In genomic region chr9:21027295-21027694, GRCh38 we compare ENCODE assay signal across 23 cellular contexts. TPM values are rescaled to one million over a fixed set of nuclear protein-coding genes. Genes with fewer than 3 reads are reported as not detected.
A peak's percentile ranks its signal among the peaks of the same experiment; 100 is the strongest.
DNase-seq lines count a peak whose midpoint lies in the region; ATAC-seq and TF ChIP-seq lines count a peak whose summit lies in the region.
"Had no signal": no experiment of that assay in that cellular context is flagged by ENCODE, and none has a peak within 500 bp of the region (broad histone marks: within the 10 kb centered on the region; RNA-seq: fewer than 3 reads in every experiment).

No MANE protein-coding gene starts in this region.

- H3K27me3 ChIP-seq in GM23248 (replicated peaks; ENCODE audit: insufficient read depth) (no peaks in the 10 kb centered on the region), sigmoid colon (no peaks in the 10 kb centered on the region)
- H3K27me3 ChIP-seq: BE2C, pancreas had no signal

- CTCF ChIA-PET in WTC11 (lab: Charles Lee): no interaction called here

- 0 out of 2 replicates have a peak, but pooled peaks cover 5% of the 10 kb centered on the region for H3K9me2 ChIP-seq in GM23248 (ENCODE audit: insufficient read depth)

- 37% methylated on average over 4 of the region's 4 CpGs for WGBS in GM23248 (ENCODE audit: low coverage in 1 of 2, low lambda C conversion rate in 2 of 2, missing lambda C conversion rate in 2 of 2), 2 experiments
- WGBS in sigmoid colon, 2 donors: 71 to 84% methylated on average over 4 of the region's 4 CpGs

- peaks cover 6% of the 10 kb centered on the region; the same call in 1 of the 2 replicates for H3K36me3 ChIP-seq in GM23248 (ENCODE audit: low read depth)
- H3K36me3 ChIP-seq in sigmoid colon: no peaks in the 10 kb centered on the region
- H3K36me3 ChIP-seq: BE2C, pancreas had no signal

- H3K4me2 ChIP-seq in GM23248 (ENCODE audit: unreplicated experiment): peak overlapping the region; percentile 50

- H3K9me3 ChIP-seq in GM23248 (ENCODE audit: low read depth) (no peaks in the 10 kb centered on the region), sigmoid colon (no peaks in the 10 kb centered on the region)
- H3K9me3 ChIP-seq: BE2C, pancreas had no signal

- no peak for TF ChIP-seq POLR2A in sigmoid colon (IDR thresholded peaks at IDR 0.05)

- TF ChIP-seq CTCF in sigmoid colon (IDR thresholded peaks at IDR 0.05): no peak
- no peak for TF ChIP-seq CTCF in WTC11 (IDR thresholded peaks at IDR 0.05)

- no peak overlapping the region for H3K4me3 Mint-ChIP-seq in WTC11
- H3K4me3 Mint-ChIP-seq: activated CD4-positive, alpha-beta T cell treated with anti-CD3 and anti-CD28 coated beads for 36 hours; activated naive CD8-positive, alpha-beta T cell treated with anti-CD3 and anti-CD28 coated beads, Interleukin-2, amount 50 U/mL, for 24 hours; activated T-helper 17 cell treated with anti-CD3 and anti-CD28 coated beads, Interleukin-2, amount 50 U/mL, for 72 hours; naive B cell; stimulated activated naive CD8-positive, alpha-beta T cell treated with anti-CD3 and anti-CD28 coated beads, Interleukin-15, Interleukin-2, amounts not matched to agents 100 ng/mL and 50 ng/mL, for 24 hours had no signal

- peak overlapping the region; percentile 66 for H2AFZ ChIP-seq in GM23248

- H3K9me3 Mint-ChIP-seq in WTC11: peaks cover under 1% of the 10 kb centered on the region; the same call in 1 of the 2 replicates
- H3K9me3 Mint-ChIP-seq: activated T-helper 17 cell treated with anti-CD3 and anti-CD28 coated beads, Interleukin-2, amount 50 U/mL, for 72 hours; stimulated activated naive CD8-positive, alpha-beta T cell treated with anti-CD3 and anti-CD28 coated beads, Interleukin-15, Interleukin-2, amounts not matched to agents 100 ng/mL and 50 ng/mL, for 24 hours had no signal

- no peak overlapping the region for H3K27ac Mint-ChIP-seq in WTC11
- H3K27ac Mint-ChIP-seq: activated CD4-positive, alpha-beta T cell treated with anti-CD3 and anti-CD28 coated beads for 36 hours; activated naive CD8-positive, alpha-beta T cell treated with anti-CD3 and anti-CD28 coated beads, Interleukin-2, amount 50 U/mL, for 24 hours; activated T-helper 17 cell treated with anti-CD3 and anti-CD28 coated beads, Interleukin-2, amount 50 U/mL, for 72 hours; naive B cell; stimulated activated naive CD8-positive, alpha-beta T cell treated with anti-CD3 and anti-CD28 coated beads, Interleukin-15, Interleukin-2, amounts not matched to agents 100 ng/mL and 50 ng/mL, for 24 hours had no signal

- H3K27me3 Mint-ChIP-seq in WTC11 (ENCODE audit: low read depth): peaks cover 1% of the 10 kb centered on the region
- H3K27me3 Mint-ChIP-seq: activated CD4-positive, alpha-beta T cell treated with anti-CD3 and anti-CD28 coated beads for 36 hours; activated naive CD8-positive, alpha-beta T cell treated with anti-CD3 and anti-CD28 coated beads, Interleukin-2, amount 50 U/mL, for 24 hours; activated T-helper 17 cell treated with anti-CD3 and anti-CD28 coated beads, Interleukin-2, amount 50 U/mL, for 72 hours; naive B cell; stimulated activated naive CD8-positive, alpha-beta T cell treated with anti-CD3 and anti-CD28 coated beads, Interleukin-15, Interleukin-2, amounts not matched to agents 100 ng/mL and 50 ng/mL, for 24 hours had no signal

- no peaks in the 10 kb centered on the region for H4K20me1 ChIP-seq in GM23248 (ENCODE audit: insufficient read depth)

- H3K4me1 ChIP-seq in GM23248 (ENCODE audit: insufficient read depth): peaks cover 37% of the 10 kb centered on the region
- peaks cover 0 to 36% (median 25%) of the 10 kb centered on the region in 4 donors for H3K4me1 ChIP-seq in sigmoid colon
- H3K4me1 ChIP-seq: BE2C, pancreas had no signal

- H3F3A ChIP-seq in GM23248 (ENCODE audit: insufficient read depth): peaks cover 45% of the 10 kb centered on the region

- intact Hi-C loops in sigmoid colon (cut with DNase I): loop anchor here (10.0 kb wide), 1 partner anchor 402 kb away; the partner anchor contains the start of gene MLLT3

- TF ChIP-seq EP300 in sigmoid colon (IDR thresholded peaks at IDR 0.05): no peak

- no peak overlapping the region for H3K9ac ChIP-seq in GM23248

- in situ Hi-C loops in GM23248 (cut with MboI): no loop called here

- POLR2A ChIA-PET in WTC11 (lab: Charles Lee): no interaction called here

- DNase-seq in GM23248 (peak; percentile 66), fibroblast of gingiva (ENCODE audit: low read depth) (peak; percentile 6), sigmoid colon (no peak), NCI-H1417 (lab: John Stamatoyannopoulos, UW) (no peak), WTC11 (ENCODE audit: low spot score) (no peak)
- DNase-seq: activated CD4-positive, alpha-beta T cell treated with anti-CD3 and anti-CD28 coated beads for 36 hours; activated naive CD8-positive, alpha-beta T cell treated with anti-CD3 and anti-CD28 coated beads, Interleukin-2, amount 50 U/mL, for 24 hours; BE2C; COR-L47; effector CD8-positive, alpha-beta T cell; kidney glomerular epithelial cell; naive B cell; NCI-H146; NCI-H345; pancreas had no signal

- H3K79me2 ChIP-seq in GM23248 (ENCODE audit: insufficient read depth): no peaks in the 10 kb centered on the region

- H3K4me3 ChIP-seq in GM23248: peak overlapping the region; percentile 34; the same call in 1 of the 2 replicates
- H3K4me3 ChIP-seq in sigmoid colon: no peak overlapping the region
- H3K4me3 ChIP-seq: pancreas had no signal

- no peak overlapping the region for H3K27ac ChIP-seq in GM23248
- peak overlapping the region; percentile 44 to 91 (median 69) for H3K27ac ChIP-seq in sigmoid colon
- H3K27ac ChIP-seq: pancreas had no signal

- ATAC-seq in SK-N-SH treated with all-trans-retinoic acid at 6 μM for 48 hours (peak; percentile 77), GM18519 (IDR thresholded peaks at IDR 0.05; ENCODE audit: low FRiP score, unreplicated experiment) (no peak), GM18867 (IDR thresholded peaks at IDR 0.05; ENCODE audit: unreplicated experiment) (no peak), WTC11 (no peak)
- ATAC-seq: activated CD4-positive, alpha-beta T cell treated with anti-CD3 and anti-CD28 coated beads for 36 hours; activated naive CD8-positive, alpha-beta T cell treated with anti-CD3 and anti-CD28 coated beads, Interleukin-2, amount 50 U/mL, for 24 hours; activated T-helper 17 cell treated with anti-CD3 and anti-CD28 coated beads, Interleukin-2, amount 50 U/mL, for 72 hours; pancreas had no signal

- H3K4me1 Mint-ChIP-seq in WTC11: no peaks in the 10 kb centered on the region

- H3K36me3 Mint-ChIP-seq in WTC11: peaks cover 4% of the 10 kb centered on the region

TF ChIP-seq in SK-N-SH treated with all-trans-retinoic acid at 6 μM for 48 hours, 23 proteins besides CTCF, POLR2A, EP300 and RAD21:
- TF ChIP-seq RARB (CRISPR knock-in tag; IDR thresholded peaks at IDR 0.05): no peak

TF ChIP-seq in WTC11, 78 proteins besides CTCF, POLR2A, EP300 and RAD21:
- TF ChIP-seq PRRX2 (CRISPR knock-in tag; IDR thresholded peaks at IDR 0.05) (no peak), CBFB (CRISPR knock-in tag; IDR thresholded peaks at IDR 0.05; ENCODE audit: low read depth) (no peak), ZNF121 (CRISPR knock-in tag; IDR thresholded peaks at IDR 0.05) (no peak), ZNF317 (CRISPR knock-in tag; IDR thresholded peaks at IDR 0.05; ENCODE audit: borderline replicate concordance, low read depth) (no peak), NFE2L1 (CRISPR knock-in tag; IDR thresholded peaks at IDR 0.05) (no peak), USF2 (CRISPR knock-in tag; IDR thresholded peaks at IDR 0.05) (no peak), NFYB (CRISPR knock-in tag; conservative IDR thresholded peaks at IDR 0.05; ENCODE audit: low read depth) (no peak), JUN (CRISPR knock-in tag; IDR thresholded peaks at IDR 0.05) (no peak), JAZF1 (CRISPR knock-in tag; IDR thresholded peaks at IDR 0.05) (no peak)

RNA-seq across cellular contexts. Expression of gene HACD4, which starts 4.1 kb away (rescaled TPM):
- total RNA-seq in GM23248 (2014; rRNA removed; shearing (Covaris generic)): 4.7 and 7.5 TPM in 2 replicates
- polyA plus RNA-seq in GM23248 (2016; fragmentation: Nextera tagmentation; extraction: Ambion mirVana) (2.7 and 3.8 TPM in 2 replicates), sigmoid colon (1 to 10 TPM; 1.4 to 2.4 (median 2.3) TPM)
- total RNA-seq in sigmoid colon (10 to 100 TPM in 3 of 4 donors, 1 to 10 TPM in 1; 8.8 to 14.7 (median 12.2) TPM), WTC11 (2021) (0.94 to 1.2 TPM (median 1.1 TPM) in 3 replicates)
- total RNA-seq: G401, MCF 10A had no signal

RNA-seq across cellular contexts. Expression of gene IFNB1, which starts 50.4 kb away (rescaled TPM):
- total RNA-seq in GM23248 (2014; rRNA removed; shearing (Covaris generic)): not detected in 2 replicates
- polyA plus RNA-seq in GM23248 (2016; fragmentation: Nextera tagmentation; extraction: Ambion mirVana): not detected in 2 replicates
- not detected for total RNA-seq in sigmoid colon
- polyA plus RNA-seq in sigmoid colon: under 1 TPM in 1 of 3 donors, not detected in 2; 0.20 TPM
- total RNA-seq in WTC11 (2021): not detected in 3 replicates
- total RNA-seq: activated T-helper 17 cell treated with anti-CD3 and anti-CD28 coated beads, Interleukin-2, amount 50 U/mL, for 72 hours; G401; MCF 10A; pancreas; skeletal muscle tissue had no signal
- polyA plus RNA-seq: pancreas had no signal

Comparison
In these comparisons a context has a peak if more than half of its experiments do, and no peak if none do; other contexts are left out.
1. DNase-seq: peak in GM23248 (single experiment) and fibroblast of gingiva (single experiment); none in sigmoid colon (single experiment), NCI-H1417 (0 of 3) and WTC11 (single experiment).